15 cellular contexts compared by ENCODE assay signal in the genomic region with DNA sequence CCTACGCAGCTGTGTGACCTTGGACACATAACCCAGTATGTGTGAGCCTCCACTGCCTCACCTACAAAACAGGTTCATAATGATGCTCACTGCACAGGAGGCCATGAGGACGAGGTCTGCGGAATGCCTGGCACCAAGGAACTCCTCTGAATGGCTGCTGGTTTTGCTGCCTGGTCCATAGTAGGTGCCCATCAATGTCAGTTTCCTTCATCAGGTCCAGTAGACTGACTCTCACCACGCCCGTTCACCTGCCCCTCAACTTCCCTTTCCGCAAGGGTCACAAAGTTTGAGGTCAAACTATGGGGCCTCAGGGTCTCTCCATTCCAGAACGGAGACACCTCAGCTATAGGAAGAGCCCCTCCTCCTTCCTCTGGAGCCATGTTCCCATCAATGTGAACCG. TPM values are rescaled to one million over a fixed set of nuclear protein-coding genes. Genes with fewer than 3 reads are reported as not detected.
DNase-seq lines count a peak whose midpoint lies in the region; ATAC-seq and TF ChIP-seq lines count a peak whose summit lies in the region.
"Had no signal": no experiment of that assay in that cellular context is flagged by ENCODE, and none has a peak within 500 bp of the region (broad histone marks: within the 10 kb centered on the region; RNA-seq: fewer than 3 reads in every experiment).

No MANE protein-coding gene starts in this region.

- peak overlapping the region in 5 of 11 experiments; percentile 56 to 78 (median 75); a peak in 4 of 22 replicates for H3K9ac ChIP-seq in BLaER1 treated with 17β-estradiol and CSF1 and Interleukin-3, amounts not matched to agents 10 nM and 100 nM
- H3K9ac ChIP-seq in Karpas-422 (ENCODE audit: low read length) (peak overlapping the region; percentile 37; the same call in 1 of the 2 replicates), parathyroid adenoma (no peak overlapping the region)

- peak overlapping the region in 7 of 11 experiments; percentile 61 to 84 (median 79); a peak in 10 of 22 replicates for H3K27ac ChIP-seq in BLaER1 treated with 17β-estradiol and CSF1 and Interleukin-3, amounts not matched to agents 10 nM and 100 nM
- H3K27ac ChIP-seq in Karpas-422 (ENCODE audit: low read length): no peak overlapping the region; the same call in 1 of the 2 replicates
- peak overlapping the region; percentile 33 to 67 (median 59) for H3K27ac ChIP-seq in esophagus muscularis mucosa (replicated peaks in 1 of 4)
- peak overlapping the region; percentile 91 for H3K27ac ChIP-seq in parathyroid adenoma
- peak overlapping the region in 1 of 2 donors; percentile 17 for H3K27ac ChIP-seq in uterus
- H3K27ac ChIP-seq: left lung had no signal

- no peaks in the 10 kb centered on the region for H3K27me3 ChIP-seq in BLaER1 treated with 17β-estradiol and CSF1 and Interleukin-3, amounts not matched to agents 10 nM and 100 nM
- no peaks in the 10 kb centered on the region for H3K27me3 ChIP-seq in Karpas-422 (ENCODE audit: low read length)
- H3K27me3 ChIP-seq in esophagus muscularis mucosa: peaks cover 0 to 3% (median 0%) of the 10 kb centered on the region in 4 donors
- H3K27me3 ChIP-seq in parathyroid adenoma (ENCODE audit: control insufficient read depth, insufficient read depth, low read length): no peaks in the 10 kb centered on the region
- H3K27me3 ChIP-seq in uterus: no peaks in the 10 kb centered on the region

- no peak overlapping the region for H3K4me3 Mint-ChIP-seq in CD14-positive monocyte

- H3K79me2 ChIP-seq in Karpas-422 (ENCODE audit: low read length): no peaks in the 10 kb centered on the region
- H3K79me2 ChIP-seq in parathyroid adenoma: no peaks in the 10 kb centered on the region

- H4K20me1 ChIP-seq in BLaER1 treated with 17β-estradiol and CSF1 and Interleukin-3, amounts not matched to agents 10 nM and 100 nM: peaks cover 0 to 24% (median 0%) of the 10 kb centered on the region in 11 experiments; a peak in 2 of 22 replicates
- no peaks in the 10 kb centered on the region for H4K20me1 ChIP-seq in Karpas-422 (ENCODE audit: insufficient read depth, low read depth, low read length)

- TF ChIP-seq EP300 in esophagus muscularis mucosa (IDR thresholded peaks at IDR 0.05): no peak

- peaks cover 0 to 2% (median 0%) of the 10 kb centered on the region in 7 donors for H3K9me3 Mint-ChIP-seq in CD14-positive monocyte

- peaks cover 0 to 4% (median 0%) of the 10 kb centered on the region in 11 experiments; a peak in 2 of 22 replicates for H3K36me3 ChIP-seq in BLaER1 treated with 17β-estradiol and CSF1 and Interleukin-3, amounts not matched to agents 10 nM and 100 nM
- H3K36me3 ChIP-seq in Karpas-422 (ENCODE audit: insufficient read depth, low read length) (no peaks in the 10 kb centered on the region), esophagus muscularis mucosa (peaks cover 0 to 34% (median 7%) of the 10 kb centered on the region in 4 donors), parathyroid adenoma (ENCODE audit: control insufficient read depth, insufficient read depth, low read length) (no peaks in the 10 kb centered on the region), uterus (no peaks in the 10 kb centered on the region)

- no peak for ATAC-seq in activated CD4-positive, CD25-positive, alpha-beta regulatory T cell treated with anti-CD3 and anti-CD28 coated beads, Interleukin-2, amount 50 U/mL, for 24 hours

- H2AFZ ChIP-seq in Karpas-422 (ENCODE audit: low read length) (no peak overlapping the region), parathyroid adenoma (peak overlapping the region; percentile 49)

- no peak overlapping the region for H3K27ac Mint-ChIP-seq in CD14-positive monocyte

- peaks cover 1 to 13% (median 10%) of the 10 kb centered on the region in 3 donors for H3K27me3 Mint-ChIP-seq in CD14-positive monocyte (ENCODE audit: low read depth in 3 of 3)

- peaks cover 69 to 94% (median 92%) of the 10 kb centered on the region in 10 experiments for H3K4me1 ChIP-seq in BLaER1 treated with 17β-estradiol and CSF1 and Interleukin-3, amounts not matched to agents 10 nM and 100 nM
- H3K4me1 ChIP-seq in Karpas-422 (ENCODE audit: low read length): peaks cover 69% of the 10 kb centered on the region
- peaks cover 32 to 51% (median 40%) of the 10 kb centered on the region in 4 donors for H3K4me1 ChIP-seq in esophagus muscularis mucosa
- H3K4me1 ChIP-seq in parathyroid adenoma: peaks cover 39% of the 10 kb centered on the region
- no peaks in the 10 kb centered on the region for H3K4me1 ChIP-seq in uterus

- 56% methylated on average over 5 of the region's 8 CpGs for WGBS in esophagus muscularis mucosa

- intact Hi-C loops in esophagus muscularis mucosa (cut with DNase I) (no loop called here), uterus (cut with DNase I; ENCODE audit: low total_unique reads) (no loop called here), CD14-positive monocyte (cut with micrococcal nuclease) (no loop called here)

- no peak overlapping the region for H3K4me3 ChIP-seq in BLaER1 treated with 17β-estradiol and CSF1 and Interleukin-3, amounts not matched to agents 10 nM and 100 nM
- H3K4me3 ChIP-seq in Karpas-422 (ENCODE audit: low read length) (no peak overlapping the region), esophagus muscularis mucosa (no peak overlapping the region), parathyroid adenoma (ENCODE audit: low read depth, low read length) (peak overlapping the region; percentile 4), uterus (no peak overlapping the region)
- H3K4me3 ChIP-seq: left lung had no signal

- peaks cover 31 to 32% of the 10 kb centered on the region in 2 donors for H3K36me3 Mint-ChIP-seq in CD14-positive monocyte

- H3K4me2 ChIP-seq in BLaER1 treated with 17β-estradiol and CSF1 and Interleukin-3, amounts not matched to agents 10 nM and 100 nM: peak overlapping the region; percentile 75 to 97 (median 89)
- peak overlapping the region; percentile 50 for H3K4me2 ChIP-seq in Karpas-422 (ENCODE audit: low read depth, low read length, poor library complexity, severe bottlenecking)
- H3K4me2 ChIP-seq in parathyroid adenoma (ENCODE audit: low read length): peak overlapping the region; percentile 62

- TF ChIP-seq POLR2A in esophagus muscularis mucosa (IDR thresholded peaks at IDR 0.05; ENCODE audit: low read depth) (no peak), uterus (IDR thresholded peaks at IDR 0.05) (no peak)

- TF ChIP-seq CTCF in esophagus muscularis mucosa (IDR thresholded peaks at IDR 0.05): no peak
- TF ChIP-seq CTCF in parathyroid adenoma (IDR thresholded peaks at IDR 0.05): no peak
- no peak for TF ChIP-seq CTCF in uterus (IDR thresholded peaks at IDR 0.05)
- TF ChIP-seq CTCF in CD14-positive monocyte (IDR thresholded peaks at IDR 0.05): no peak

- no peaks in the 10 kb centered on the region for H3K9me3 ChIP-seq in BLaER1 treated with 17β-estradiol and CSF1 and Interleukin-3, amounts not matched to agents 10 nM and 100 nM (replicated peaks in 1 of 11)
- H3K9me3 ChIP-seq in Karpas-422 (ENCODE audit: low read length) (no peaks in the 10 kb centered on the region), esophagus muscularis mucosa (no peaks in the 10 kb centered on the region), parathyroid adenoma (ENCODE audit: control insufficient read depth, low read length) (no peaks in the 10 kb centered on the region), uterus (no peaks in the 10 kb centered on the region)
- H3K9me3 ChIP-seq: left lung had no signal

- DNase-seq in Karpas-422: no peak
- no peak for DNase-seq in esophagus muscularis mucosa (ENCODE audit: extremely low spot score)
- DNase-seq in ureter (ENCODE audit: low spot score): no peak
- no peak for DNase-seq in uterus
- no peak for DNase-seq in CD14-positive monocyte (ENCODE audit: low spot score)
- DNase-seq: activated gamma-delta T cell treated with Interleukin-2 at 50 U/mL for 16 hours, erythroblast, hippocampal formation, T-helper 9 cell had no signal

- H3K4me1 Mint-ChIP-seq in CD14-positive monocyte: peaks cover 26% of the 10 kb centered on the region

- no peaks in the 10 kb centered on the region for H3K9me2 ChIP-seq in Karpas-422 (replicated peaks; ENCODE audit: insufficient read depth, low read length)

RNA-seq across cellular contexts. Expression of a gene that starts 8.8 kb away (rescaled TPM):
- total RNA-seq in Karpas-422 (2014; rRNA removed; shearing (Covaris generic); ENCODE audit: low replicate concordance): 6.8 TPM in 1 of 2 replicates, not detected in the other
- 10 to 100 TPM in 3 of 4 donors, 1 to 10 TPM in 1; 9.4 to 14.3 (median 10.6) TPM for total RNA-seq in esophagus muscularis mucosa
- 7.1 TPM for total RNA-seq in ureter
- 1 to 10 TPM in 3 of 4 donors, not detected in 1; 3.8 to 5.0 (median 4.7) TPM for total RNA-seq in uterus
- polyA plus RNA-seq in CD14-positive monocyte: not detected
- total RNA-seq: Daoy, RPMI7951 had no signal

RNA-seq across cellular contexts. Expression of a gene that starts 10.8 kb away (rescaled TPM):
- 10.6 and 20.2 TPM in 2 replicates for total RNA-seq in Karpas-422 (2014; rRNA removed; shearing (Covaris generic); ENCODE audit: low replicate concordance)
- total RNA-seq in esophagus muscularis mucosa: 1 to 10 TPM; 6.2 to 9.4 (median 8.5) TPM
- 56.9 TPM for total RNA-seq in ureter
- 10 to 100 TPM in 3 of 4 donors, 1 to 10 TPM in 1; 4.6 to 24.8 (median 19.5) TPM for total RNA-seq in uterus
- 1 to 10 TPM; 8.3 to 9.2 TPM for polyA plus RNA-seq in CD14-positive monocyte

RNA-seq across cellular contexts. Expression of a gene that starts 11.9 kb away (rescaled TPM):
- 1.5 and 1.9 TPM in 2 replicates for total RNA-seq in Karpas-422 (2014; rRNA removed; shearing (Covaris generic); ENCODE audit: low replicate concordance)
- total RNA-seq in esophagus muscularis mucosa: 1 to 10 TPM in 3 of 4 donors, under 1 TPM in 1; 0.99 to 2.1 (median 1.3) TPM
- 0.81 TPM for total RNA-seq in ureter
- total RNA-seq in uterus: 1 to 10 TPM in 1 of 4 donors, under 1 TPM in 1, not detected in 2; 0.28 to 2.2 TPM
- not detected for polyA plus RNA-seq in CD14-positive monocyte
- total RNA-seq: Daoy had no signal

RNA-seq across cellular contexts. Expression of a gene that starts 22.8 kb away (rescaled TPM):
- 7.3 and 10.9 TPM in 2 replicates for total RNA-seq in Karpas-422 (2014; rRNA removed; shearing (Covaris generic); ENCODE audit: low replicate concordance)
- total RNA-seq in esophagus muscularis mucosa: 10 to 100 TPM; 36.8 to 67.7 (median 57.7) TPM
- total RNA-seq in ureter: 278 TPM
- 10 to 100 TPM; 11.8 to 98.8 (median 44.6) TPM for total RNA-seq in uterus
- polyA plus RNA-seq in CD14-positive monocyte: under 1 TPM in 1 of 2 donors, not detected in 1; 0.17 TPM

RNA-seq across cellular contexts. Expression of a gene that starts 40.1 kb away (rescaled TPM):
- 42.9 and 43.5 TPM in 2 replicates for total RNA-seq in Karpas-422 (2014; rRNA removed; shearing (Covaris generic); ENCODE audit: low replicate concordance)
- 10 to 100 TPM; 27.5 to 47.3 (median 38.6) TPM for total RNA-seq in esophagus muscularis mucosa
- 64.4 TPM for total RNA-seq in ureter
- total RNA-seq in uterus: 10 to 100 TPM; 21.0 to 62.3 (median 26.0) TPM
- 10 to 100 TPM; 35.1 to 45.3 TPM for polyA plus RNA-seq in CD14-positive monocyte
